Comparison of ENCODE assay signal across 1 cellular context in genomic region chr5:115641948-115642347, GRCh38.
TF ChIP-seq lines count a peak whose summit lies in the region.

No MANE protein-coding gene starts in this region.

TF ChIP-seq in SK-N-SH, 30 proteins besides CTCF, POLR2A, EP300 and RAD21 (continued from another document):
- TF ChIP-seq MAX (IDR thresholded peaks at IDR 0.05; ENCODE audit: low read depth): no peak
- no peak for TF ChIP-seq MEF2A (IDR thresholded peaks at IDR 0.05; ENCODE audit: borderline replicate concordance, low read depth)
